Comparison of ENCODE assay signal across 19 cellular contexts in genomic region chr12:76043377-76043776, GRCh38.
"Had no signal": no experiment of that assay in that cellular context is flagged by ENCODE, and none has a peak within 500 bp of the region (broad histone marks: within the 10 kb centered on the region; RNA-seq: fewer than 3 reads in every experiment).

No MANE protein-coding gene starts in this region.

- H3K4me1 Mint-ChIP-seq: neural progenitor cell; stimulated activated naive B cell treated with anti-CD40 and anti-IgM and Interleukin-4, amounts not matched to agents 10 μg/mL and 1 μg/mL and 100 μg/mL, for 72 hours had no signal

- H3K27me3 Mint-ChIP-seq: natural killer cell treated with Interleukin-12 subunit alpha and Interleukin-12 subunit beta and Interleukin-15 and Interleukin-18, amount 100 ng/mL, for 72 hours; stimulated activated naive B cell treated with anti-CD40 and anti-IgM and Interleukin-4, amounts not matched to agents 10 μg/mL and 1 μg/mL and 100 μg/mL, for 72 hours had no signal

- H3K4me3 ChIP-seq: dorsolateral prefrontal cortex, neural progenitor cell, ovary, right atrium auricular region, sigmoid colon, skin epidermis had no signal

- H3K27me3 ChIP-seq: dorsolateral prefrontal cortex, neural progenitor cell, ovary, right atrium auricular region, sigmoid colon had no signal

- H3K9me3 Mint-ChIP-seq: natural killer cell treated with Interleukin-12 subunit alpha and Interleukin-12 subunit beta and Interleukin-15 and Interleukin-18, amount 100 ng/mL, for 72 hours; neural progenitor cell; stimulated activated naive B cell treated with anti-CD40 and anti-IgM and Interleukin-4, amounts not matched to agents 10 μg/mL and 1 μg/mL and 100 μg/mL, for 72 hours had no signal

- H3K4me3 Mint-ChIP-seq: natural killer cell treated with Interleukin-12 subunit alpha and Interleukin-12 subunit beta and Interleukin-15 and Interleukin-18, amount 100 ng/mL, for 72 hours; neural progenitor cell; stimulated activated naive B cell treated with anti-CD40 and anti-IgM and Interleukin-4, amounts not matched to agents 10 μg/mL and 1 μg/mL and 100 μg/mL, for 72 hours had no signal

- H3K27ac ChIP-seq: dorsolateral prefrontal cortex, neural progenitor cell, ovary, right atrium auricular region, sigmoid colon, skin epidermis had no signal

- DNase-seq: cortex of kidney; dorsolateral prefrontal cortex; effector CD8-positive, alpha-beta T cell; foreskin melanocyte; head of caudate nucleus; hippocampal formation; left colon; left ventricle myocardium superior; nucleus accumbens; ovary; sigmoid colon; stimulated activated CD4-positive, alpha-beta T cell treated with anti-CD3 and anti-CD28 coated beads, Interleukin-2, amount 100 ng/mL, for 24 hours; stimulated activated CD4-positive, alpha-beta T cell treated with anti-CD3 and anti-CD28 coated beads, Interleukin-4, amount 100 ng/mL, for 4 hours; stimulated activated naive B cell treated with anti-CD40 and anti-IgM and Interleukin-4, amounts not matched to agents 10 μg/mL and 1 μg/mL and 100 μg/mL, for 72 hours; trophoblast cell had no signal

- H2AFZ ChIP-seq: neural progenitor cell had no signal

- H3K4me1 ChIP-seq: neural progenitor cell, right atrium auricular region, sigmoid colon had no signal

- H3K9ac ChIP-seq: neural progenitor cell had no signal

- H3K27ac Mint-ChIP-seq: neural progenitor cell; stimulated activated naive B cell treated with anti-CD40 and anti-IgM and Interleukin-4, amounts not matched to agents 10 μg/mL and 1 μg/mL and 100 μg/mL, for 72 hours had no signal

- H3K4me2 ChIP-seq: neural progenitor cell had no signal

- ATAC-seq: left colon; left ventricle myocardium superior; natural killer cell treated with Interleukin-12 subunit alpha and Interleukin-12 subunit beta and Interleukin-15 and Interleukin-18, amount 100 ng/mL, for 72 hours; stimulated activated naive B cell treated with anti-CD40 and anti-IgM and Interleukin-4, amounts not matched to agents 10 μg/mL and 1 μg/mL and 100 μg/mL, for 72 hours had no signal

- H3K36me3 ChIP-seq: ovary, right atrium auricular region had no signal

- H3K9me3 ChIP-seq: ovary, right atrium auricular region, sigmoid colon had no signal
